8 cellular contexts compared by ENCODE assay signal in genomic region chr9:136118061-136118366, GRCh38. TPM values are rescaled to one million over a fixed set of nuclear protein-coding genes. Genes with fewer than 3 reads are reported as not detected.
DNase-seq lines count a peak whose midpoint lies in the region; ATAC-seq and TF ChIP-seq lines count a peak whose summit lies in the region.

No MANE protein-coding gene starts in this region.

- H3K9me3 Mint-ChIP-seq in MCF 10A (ENCODE audit: unreplicated experiment): no peaks in the 10 kb centered on the region

- DNase-seq in DND-41: no peak
- no peak for DNase-seq in MCF 10A (ENCODE audit: unreplicated experiment)
- DNase-seq in activated effector memory CD4-positive, alpha-beta T cell treated with Interleukin-2 at 50 U/mL for 16 hours: no peak
- DNase-seq in amniotic stem cell (lab: John Stamatoyannopoulos, UW): no peak
- no peak for DNase-seq in GOT3 (lab: John Stamatoyannopoulos, UW)
- DNase-seq in SIG-M5 (lab: John Stamatoyannopoulos, UW): no peak

- H3K4me2 ChIP-seq in DND-41 (ENCODE audit: insufficient read depth, low read length): peak overlapping the region; percentile 76

- peaks cover 27% of the 10 kb centered on the region for H4K20me1 ChIP-seq in DND-41 (ENCODE audit: insufficient read depth, low read length)

- H3K4me3 ChIP-seq in DND-41 (ENCODE audit: low read depth in 1 of 2, low read length in 2 of 2) (peak overlapping the region; percentile 81), mucosa of rectum (ENCODE audit: low read length in 2 of 2) (peak overlapping the region; percentile 72 to 78)

- H3K27ac Mint-ChIP-seq in MCF 10A (ENCODE audit: low read depth, unreplicated experiment): no peak overlapping the region

- peak overlapping the region; percentile 73 for H3K4me3 Mint-ChIP-seq in MCF 10A (ENCODE audit: unreplicated experiment)

- TSS peak; percentile 2 for BruUV-seq in MCF 10A (replicated peaks; lab: Mats Ljungman, UMichigan)

- H3K27me3 ChIP-seq in DND-41 (ENCODE audit: insufficient read depth, low read length, poor library complexity) (no peaks in the 10 kb centered on the region), mucosa of rectum (ENCODE audit: control insufficient read depth in 2 of 2, insufficient read depth in 2 of 2, low read length in 2 of 2) (peaks cover 0 to 1% of the 10 kb centered on the region in 2 donors)

- H3K79me2 ChIP-seq in DND-41 (ENCODE audit: insufficient read depth, low read length): peaks cover 38% of the 10 kb centered on the region

- H3K4me1 ChIP-seq in DND-41 (ENCODE audit: insufficient read depth, low read length) (peaks cover 24% of the 10 kb centered on the region), mucosa of rectum (ENCODE audit: control insufficient read depth in 2 of 2, insufficient read depth in 2 of 2, low read length in 2 of 2) (peaks cover 29 to 30% of the 10 kb centered on the region in 2 donors)

- CTCF ChIA-PET in MCF 10A (lab: Yijun Ruan, JAX): interaction anchor here (0.6 to 1.9 kb wide), 5 partner anchors 18 to 151 kb away, joined by 3 to 7 read pairs (median 3); no protein-coding TSS in a partner anchor

- intact Hi-C loops in MCF 10A (cut with micrococcal nuclease): no loop called here

- H3K9ac ChIP-seq in DND-41 (ENCODE audit: low read depth, low read length) (peak overlapping the region; percentile 88), mucosa of rectum (ENCODE audit: low read depth in 1 of 2, low read length in 2 of 2) (peak overlapping the region; percentile 77 to 79)

- H3K36me3 ChIP-seq in DND-41 (ENCODE audit: insufficient read depth, low read length): peaks cover 34% of the 10 kb centered on the region
- peaks cover 10 to 14% of the 10 kb centered on the region in 2 donors for H3K36me3 ChIP-seq in mucosa of rectum (ENCODE audit: control insufficient read depth in 2 of 2, insufficient read depth in 2 of 2, low read length in 2 of 2)

- POLR2A ChIA-PET in MCF 10A (lab: Yijun Ruan, JAX): interaction anchor here (0.7 to 1.8 kb wide), 9 partner anchors 9 to 166 kb away, joined by 3 to 28 read pairs (median 5); partner anchors contain the start of genes NACC2 and UBAC1

- H2AFZ ChIP-seq in DND-41 (ENCODE audit: low read depth, low read length): peak overlapping the region; percentile 79

- H3K4me1 Mint-ChIP-seq in MCF 10A (ENCODE audit: insufficient read depth, unreplicated experiment): no peaks in the 10 kb centered on the region

- ATAC-seq in DND-41 (ENCODE audit: insufficient read depth, low read depth) (no peak; the same call in 2 of the 3 replicates), HG03135 (IDR thresholded peaks at IDR 0.05; ENCODE audit: unreplicated experiment) (peak; percentile 16)

- H3K27ac ChIP-seq in DND-41 (ENCODE audit: low read length) (peak overlapping the region; percentile 89), mucosa of rectum (ENCODE audit: low read depth in 2 of 2, low read length in 2 of 2) (peak overlapping the region; percentile 90 to 93)

- no peaks in the 10 kb centered on the region for H3K27me3 Mint-ChIP-seq in MCF 10A (ENCODE audit: insufficient read depth, unreplicated experiment)

- TF ChIP-seq CTCF in DND-41 (IDR thresholded peaks at IDR 0.05; ENCODE audit: borderline replicate concordance, extremely low read depth, low read length, poor library complexity, severe bottlenecking): no peak
- TF ChIP-seq CTCF in MCF 10A (IDR thresholded peaks at IDR 0.05; ENCODE audit: unreplicated experiment): no peak

- no peaks in the 10 kb centered on the region for H3K9me3 ChIP-seq in DND-41 (ENCODE audit: insufficient read depth, low read length, severe bottlenecking)
- H3K9me3 ChIP-seq in mucosa of rectum (ENCODE audit: control insufficient read depth in 2 of 2, low read length in 2 of 2): no peaks in the 10 kb centered on the region

- peaks cover 31% of the 10 kb centered on the region for H3K36me3 Mint-ChIP-seq in MCF 10A (ENCODE audit: insufficient read depth, unreplicated experiment)

RNA-seq across cellular contexts. Expression of gene TMEM250, which starts 0.7 kb away (rescaled TPM):
- 43.2 and 45.4 TPM in 2 replicates for total RNA-seq in MCF 10A (2022)

RNA-seq across cellular contexts. Expression of gene NACC2, which starts 22.9 kb away (rescaled TPM):
- total RNA-seq in MCF 10A (2022): 16.5 and 20.2 TPM in 2 replicates
